ENCODE assay signal across 1 cellular context in the genomic region with DNA sequence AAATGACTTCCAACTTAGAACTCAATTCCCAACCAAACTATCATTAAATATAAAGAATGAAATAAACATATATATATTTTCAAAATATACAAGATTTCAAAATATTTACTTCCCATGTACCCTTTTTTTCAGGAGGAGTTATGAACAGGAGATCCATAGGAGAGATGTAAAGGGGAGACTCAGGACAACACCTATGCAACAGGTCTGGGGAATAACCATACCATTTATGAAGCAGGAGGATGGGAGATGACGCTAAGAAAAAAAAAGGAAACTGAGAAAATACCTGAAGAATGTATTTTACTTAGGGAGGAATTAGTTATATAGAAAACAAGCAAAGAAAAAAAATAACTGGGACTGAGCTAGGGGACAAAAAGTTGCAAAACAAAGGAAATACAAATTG.
TF ChIP-seq lines count a peak whose summit lies in the region.

No MANE protein-coding gene starts in this region.

TF ChIP-seq in HepG2, 621 proteins besides CTCF, POLR2A, EP300 and RAD21:
- TF ChIP-seq NR2F2 (IDR thresholded peaks at IDR 0.05; ENCODE audit: borderline replicate concordance, low read depth) (no peak), ONECUT2 (CRISPR knock-in tag; IDR thresholded peaks at IDR 0.05) (no peak), HOXA5 (CRISPR knock-in tag; IDR thresholded peaks at IDR 0.05) (no peak), ZNF792 (CRISPR knock-in tag; IDR thresholded peaks at IDR 0.05) (no peak), HNRNPH1 (optimal IDR thresholded peaks at IDR 0.05; ENCODE audit: low read depth, low read length) (no peak), GABPA (IDR thresholded peaks at IDR 0.05; ENCODE audit: low read depth, low read length) (no peak), GABPA (CRISPR knock-in tag; IDR thresholded peaks at IDR 0.05; ENCODE audit: low read depth) (no peak), ZKSCAN1 (IDR thresholded peaks at IDR 0.05; ENCODE audit: low read length) (no peak), TBP (CRISPR knock-in tag; IDR thresholded peaks at IDR 0.05) (no peak)
